ENCODE assay signal across 10 cellular contexts in the genomic region with DNA sequence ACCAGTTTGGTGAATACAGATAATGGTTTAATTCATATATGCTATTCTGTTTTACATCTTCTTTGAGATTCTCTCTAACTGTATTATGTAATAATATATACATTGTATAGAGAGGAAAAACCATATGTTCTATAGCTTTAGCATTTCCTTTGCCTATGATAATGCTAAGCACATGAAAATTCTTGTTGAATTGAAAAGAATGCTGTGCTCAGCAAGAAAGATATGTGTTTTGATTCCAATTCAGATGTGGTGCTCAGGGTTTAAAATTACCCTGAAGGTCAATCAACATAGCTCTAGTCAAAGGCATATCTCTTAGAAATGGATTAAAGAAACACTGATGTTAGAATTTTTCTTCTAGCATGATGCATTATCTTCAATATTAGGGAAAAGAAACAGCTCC. TPM values are rescaled to one million over a fixed set of nuclear protein-coding genes. Genes with fewer than 3 reads are reported as not detected.
"Had no signal": no experiment of that assay in that cellular context is flagged by ENCODE, and none has a peak within 500 bp of the region (broad histone marks: within the 10 kb centered on the region; RNA-seq: fewer than 3 reads in every experiment).

No MANE protein-coding gene starts in this region.

- H3K27ac ChIP-seq: GM23248, HL-60, KMS-11 had no signal

- H3K4me2 ChIP-seq: KMS-11 had no signal

- H2AFZ ChIP-seq: GM23248 had no signal

- H3K4me3 ChIP-seq: GM23248 had no signal

- FAIRE-seq: H54 had no signal

- H3K9ac ChIP-seq: GM23248, KMS-11 had no signal

- DNase-seq: GM23248, GOT3, H9, HCEC 1CT, KBM-7 had no signal

RNA-seq across cellular contexts. Expression of gene TUSC7, which starts 8.5 kb away (rescaled TPM):
- total RNA-seq: GM23248, H9, HT1080 had no signal
- polyA plus RNA-seq: IgD-negative memory B cell had no signal
